Comparison of ENCODE assay signal across 15 cellular contexts in genomic region chr19:6639439-6639838, GRCh38. TPM values are rescaled to one million over a fixed set of nuclear protein-coding genes. Genes with fewer than 3 reads are reported as not detected.
DNase-seq lines count a peak whose midpoint lies in the region; ATAC-seq lines count a peak whose summit lies in the region.
"Had no signal": no experiment of that assay in that cellular context is flagged by ENCODE, and none has a peak within 500 bp of the region (broad histone marks: within the 10 kb centered on the region; RNA-seq: fewer than 3 reads in every experiment).

No MANE protein-coding gene starts in this region.

- peak overlapping the region; percentile 62 to 80 for H3K27ac Mint-ChIP-seq in stimulated activated naive CD8-positive, alpha-beta T cell treated with anti-CD3 and anti-CD28 coated beads, Interleukin-15, amount 100 ng/mL, for 72 hours
- H3K27ac Mint-ChIP-seq: endodermal cell; stimulated activated memory B cell treated with anti-CD40 and anti-IgM and Interleukin-4, amounts not matched to agents 10 μg/mL and 1 μg/mL and 100 μg/mL, for 72 hours had no signal

- H3K4me1 Mint-ChIP-seq in stimulated activated naive CD8-positive, alpha-beta T cell treated with anti-CD3 and anti-CD28 coated beads, Interleukin-15, amount 100 ng/mL, for 72 hours, result peaks cover 56% of the 10 kb centered on the region
- H3K4me1 Mint-ChIP-seq: endodermal cell had no signal

- H3K27me3 Mint-ChIP-seq in stimulated activated naive CD8-positive, alpha-beta T cell treated with anti-CD3 and anti-CD28 coated beads, Interleukin-15, amount 100 ng/mL, for 72 hours, result no peaks in the 10 kb centered on the region

- peak; percentile 42 for DNase-seq in stimulated activated CD4-positive, alpha-beta T cell treated with anti-CD3 and anti-CD28 coated beads, Interleukin-15, amount 100 ng/mL, for 24 hours
- no peak for DNase-seq in stimulated activated CD4-positive, alpha-beta T cell treated with anti-CD3 and anti-CD28 coated beads, Interleukin-4, amount 100 ng/mL, for 1 hour
- peak; percentile 82 for DNase-seq in RKO (ENCODE audit: low spot score)
- DNase-seq in dermis blood vessel endothelial cell, result peak; percentile 62
- DNase-seq in stimulated activated naive CD8-positive, alpha-beta T cell treated with anti-CD3 and anti-CD28 coated beads, Interleukin-15, amount 100 ng/mL, for 72 hours, result peak; percentile 26 to 57
- DNase-seq in NCI-H1694 treated with DMSO at 0.1 percent for 48 hours (lab: John Stamatoyannopoulos, UW), result no peak
- DNase-seq: endodermal cell, hypothalamus, NCI-H1417, NCI-H526 had no signal

- H3K4me3 Mint-ChIP-seq in stimulated activated naive CD8-positive, alpha-beta T cell treated with anti-CD3 and anti-CD28 coated beads, Interleukin-15, amount 100 ng/mL, for 72 hours, result no peak overlapping the region
- H3K4me3 Mint-ChIP-seq: endodermal cell; stimulated activated memory B cell treated with anti-CD40 and anti-IgM and Interleukin-4, amounts not matched to agents 10 μg/mL and 1 μg/mL and 100 μg/mL, for 72 hours had no signal

- H3K9me3 Mint-ChIP-seq in stimulated activated naive CD8-positive, alpha-beta T cell treated with anti-CD3 and anti-CD28 coated beads, Interleukin-15, amount 100 ng/mL, for 72 hours, result peaks cover 0 to 3% of the 10 kb centered on the region in 2 donors
- H3K9me3 Mint-ChIP-seq: stimulated activated memory B cell treated with anti-CD40 and anti-IgM and Interleukin-4, amounts not matched to agents 10 μg/mL and 1 μg/mL and 100 μg/mL, for 72 hours had no signal

- ATAC-seq in stimulated activated naive CD8-positive, alpha-beta T cell treated with anti-CD3 and anti-CD28 coated beads, Interleukin-15, amount 100 ng/mL, for 72 hours, result peak; percentile 97
- ATAC-seq in GM18502 (IDR thresholded peaks at IDR 0.05; ENCODE audit: poor library complexity, unreplicated experiment) (no peak), GM21717 (IDR thresholded peaks at IDR 0.05; ENCODE audit: unreplicated experiment) (no peak)
- ATAC-seq: stimulated activated memory B cell treated with anti-CD40 and anti-IgM and Interleukin-4, amounts not matched to agents 10 μg/mL and 1 μg/mL and 100 μg/mL, for 72 hours had no signal

RNA-seq across cellular contexts. Expression of gene TNFSF14, which starts 30.5 kb away (rescaled TPM):
- total RNA-seq in dermis blood vessel endothelial cell, result not detected in 2 replicates
- total RNA-seq: osteocyte, SJSA1 had no signal

RNA-seq across cellular contexts. Expression of gene CD70, which starts 48.5 kb away (rescaled TPM):
- total RNA-seq in dermis blood vessel endothelial cell, result 0.14 TPM in 1 of 2 replicates, not detected in the other

Comparison
In these comparisons a context has a peak if more than half of its experiments do, and no peak if none do; other contexts are left out.
1. DNase-seq: peak in stimulated activated CD4-positive, alpha-beta T cell treated with anti-CD3 and anti-CD28 coated beads, Interleukin-15, amount 100 ng/mL, for 24 hours (single experiment), RKO (single experiment), dermis blood vessel endothelial cell (single experiment) and stimulated activated naive CD8-positive, alpha-beta T cell treated with anti-CD3 and anti-CD28 coated beads, Interleukin-15, amount 100 ng/mL, for 72 hours (2 of 2); none in stimulated activated CD4-positive, alpha-beta T cell treated with anti-CD3 and anti-CD28 coated beads, Interleukin-4, amount 100 ng/mL, for 1 hour (single experiment) and NCI-H1694 treated with DMSO at 0.1 percent for 48 hours (single experiment).